In the genomic region with DNA sequence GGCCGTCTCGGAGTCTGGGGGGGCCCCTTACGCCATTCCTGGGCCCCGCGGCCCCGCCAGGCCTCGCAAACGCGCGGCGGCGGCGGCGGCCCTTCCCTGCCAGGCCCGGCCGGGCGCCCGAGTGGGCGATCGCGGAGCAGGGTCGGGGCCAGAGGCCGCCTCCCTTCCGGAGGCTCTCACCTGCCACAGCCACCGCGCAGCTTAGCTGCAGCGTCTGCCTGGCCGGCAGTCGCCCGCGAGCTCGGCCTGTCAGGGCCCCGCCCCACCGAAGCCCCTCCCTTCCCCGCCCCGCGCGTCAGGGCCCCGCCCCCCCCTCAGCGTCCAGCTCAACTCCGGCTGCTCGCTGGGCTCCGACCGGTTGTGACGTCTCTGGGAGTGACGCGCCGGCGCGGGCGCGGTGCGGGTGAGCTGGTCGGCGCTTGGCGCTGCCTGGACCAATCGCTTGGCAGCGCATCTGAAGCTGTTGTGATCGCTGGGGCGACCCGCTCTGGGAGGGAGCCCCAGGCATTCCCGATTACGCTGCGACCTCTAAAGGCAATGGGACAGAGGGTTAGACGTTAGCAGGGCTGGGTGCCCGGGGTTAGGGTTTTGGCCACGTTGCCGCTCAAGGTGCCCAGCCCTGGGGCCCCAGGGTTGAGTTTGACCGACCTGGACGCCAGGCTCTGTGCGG, we compare ENCODE assay signal across 8 cellular contexts. TPM values are rescaled to one million over a fixed set of nuclear protein-coding genes. Genes with fewer than 3 reads are reported as not detected.
DNase-seq lines count a peak whose midpoint lies in the region; ATAC-seq and TF ChIP-seq lines count a peak whose summit lies in the region.

A gene with protein sequence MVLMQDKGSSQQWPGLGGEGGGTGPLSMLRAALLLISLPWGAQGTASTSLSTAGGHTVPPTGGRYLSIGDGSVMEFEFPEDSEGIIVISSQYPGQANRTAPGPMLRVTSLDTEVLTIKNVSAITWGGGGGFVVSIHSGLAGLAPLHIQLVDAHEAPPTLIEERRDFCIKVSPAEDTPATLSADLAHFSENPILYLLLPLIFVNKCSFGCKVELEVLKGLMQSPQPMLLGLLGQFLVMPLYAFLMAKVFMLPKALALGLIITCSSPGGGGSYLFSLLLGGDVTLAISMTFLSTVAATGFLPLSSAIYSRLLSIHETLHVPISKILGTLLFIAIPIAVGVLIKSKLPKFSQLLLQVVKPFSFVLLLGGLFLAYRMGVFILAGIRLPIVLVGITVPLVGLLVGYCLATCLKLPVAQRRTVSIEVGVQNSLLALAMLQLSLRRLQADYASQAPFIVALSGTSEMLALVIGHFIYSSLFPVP (minus strand): TSS at position 216 of the 670 bp plus-strand sequence. CDS start 1,689 bp downstream, outside the sequence.

- H3K36me3 ChIP-seq in H7 (replicated peaks; ENCODE audit: control insufficient read depth, insufficient read depth, low read length) = no peaks in the 10 kb centered on the region
- H3K36me3 ChIP-seq in Loucy (ENCODE audit: insufficient read depth, low read length) = no peaks in the 10 kb centered on the region
- H3K36me3 ChIP-seq in RWPE2 (ENCODE audit: low read depth) = peaks cover 12% of the 10 kb centered on the region
- no peaks in the 10 kb centered on the region for H3K36me3 ChIP-seq in naive thymus-derived CD4-positive, alpha-beta T cell (ENCODE audit: control insufficient read depth in 2 of 3, insufficient read depth in 3 of 3, low read length in 3 of 3)

- POLR2A ChIA-PET in naive thymus-derived CD4-positive, alpha-beta T cell (lab: Charles Lee) = interaction anchor here (0.7 to 7.0 kb wide), 19 partner anchors 11 to 1549 kb away, joined by 3 to 69 read pairs (median 7); a partner anchor contains a TSS

- H3K9me3 ChIP-seq in Loucy (ENCODE audit: insufficient read depth, low read depth, low read length) = no peaks in the 10 kb centered on the region
- no peaks in the 10 kb centered on the region for H3K9me3 ChIP-seq in RWPE2 (ENCODE audit: severe bottlenecking)
- H3K9me3 ChIP-seq in naive thymus-derived CD4-positive, alpha-beta T cell (ENCODE audit: control insufficient read depth in 2 of 3, low read length in 3 of 3) = no peaks in the 10 kb centered on the region

- CTCF ChIA-PET in naive thymus-derived CD4-positive, alpha-beta T cell (lab: Charles Lee) = interaction anchor here (0.6 to 2.2 kb wide), 5 partner anchors 28 to 160 kb away, joined by 3 to 6 read pairs (median 4); a partner anchor contains a TSS

- H3K27ac Mint-ChIP-seq in activated T-helper 2 cell treated with anti-CD3 and anti-CD28 coated beads, Interferon-gamma antibody, Interleukin-2, Interleukin-4, amounts not matched to agents 10 μg/mL and 5 μg/mL and 100 μg/mL, durations not matched to agents 14 hours and 24 hours and 36 hours = peak within 1 kb of the TSS; percentile 89
- peak within 1 kb of the TSS; percentile 81 to 96 (median 91) for H3K27ac Mint-ChIP-seq in naive thymus-derived CD4-positive, alpha-beta T cell
- H3K27ac Mint-ChIP-seq in stimulated activated memory B cell treated with anti-CD40 and anti-IgM and Interleukin-4, amounts not matched to agents 10 μg/mL and 1 μg/mL and 100 μg/mL, for 72 hours = peak within 1 kb of the TSS; percentile 95

- no peaks in the 10 kb centered on the region for H3K27me3 Mint-ChIP-seq in activated T-helper 2 cell treated with anti-CD3 and anti-CD28 coated beads, Interferon-gamma antibody, Interleukin-2, Interleukin-4, amounts not matched to agents 10 μg/mL and 5 μg/mL and 100 μg/mL, durations not matched to agents 14 hours and 24 hours and 36 hours (ENCODE audit: low read depth)
- H3K27me3 Mint-ChIP-seq in naive thymus-derived CD4-positive, alpha-beta T cell = no peaks in the 10 kb centered on the region
- no peaks in the 10 kb centered on the region for H3K27me3 Mint-ChIP-seq in stimulated activated memory B cell treated with anti-CD40 and anti-IgM and Interleukin-4, amounts not matched to agents 10 μg/mL and 1 μg/mL and 100 μg/mL, for 72 hours

- H3K4me2 ChIP-seq in Loucy (ENCODE audit: low read depth, low read length, poor library complexity, severe bottlenecking) = peak within 1 kb of the TSS; percentile 77

- DNase-seq in ELF-1 (ENCODE audit: low read depth, low spot score) (peak; percentile 99), H7 (peak; percentile 98), RWPE2 (ENCODE audit: low spot score) (peak; percentile 87), fibroblast of mammary gland (ENCODE audit: low read depth) (peak; percentile 91)
- DNase-seq in activated T-helper 2 cell treated with anti-CD3 and anti-CD28 coated beads, Interferon-gamma antibody, Interleukin-2, Interleukin-4, amounts not matched to agents 10 μg/mL and 5 μg/mL and 100 μg/mL, durations not matched to agents 14 hours and 24 hours and 36 hours (ENCODE audit: low spot score) = peak; percentile 86
- DNase-seq in naive thymus-derived CD4-positive, alpha-beta T cell = peak; percentile 70 to 87 (median 77)

- intact Hi-C loops in activated T-helper 2 cell treated with anti-CD3 and anti-CD28 coated beads, Interferon-gamma antibody, Interleukin-2, Interleukin-4, amounts not matched to agents 10 μg/mL and 5 μg/mL and 100 μg/mL, durations not matched to agents 14 hours and 24 hours and 36 hours (cut with micrococcal nuclease) = loop anchor here (1.0 kb wide), 1 partner anchor 25 kb away; no protein-coding TSS in a partner anchor
- intact Hi-C loops in naive thymus-derived CD4-positive, alpha-beta T cell (cut with micrococcal nuclease) = loop anchor here (1.0 to 10.0 kb wide), 8 partner anchors 11 to 566 kb away; a partner anchor contains a TSS

- H3K4me3 ChIP-seq in H7 (ENCODE audit: insufficient read depth, low read depth, low read length) (peak within 1 kb of the TSS; percentile 50), Loucy (ENCODE audit: low read length, poor library complexity, severe bottlenecking) (peak within 1 kb of the TSS; percentile 87), RWPE2 (ENCODE audit: severe bottlenecking) (peak within 1 kb of the TSS; percentile 60), fibroblast of mammary gland (ENCODE audit: control insufficient read depth, low read depth, low read length) (peak within 1 kb of the TSS; percentile 63)
- peak within 1 kb of the TSS; percentile 74 for H3K4me3 ChIP-seq in naive thymus-derived CD4-positive, alpha-beta T cell (ENCODE audit: low read length)

- H3F3A ChIP-seq in Loucy (ENCODE audit: low read depth) = no peaks in the 10 kb centered on the region

- H3K9me2 ChIP-seq in Loucy (replicated peaks; ENCODE audit: low read depth, low read length) = no peaks in the 10 kb centered on the region

- H3K36me3 Mint-ChIP-seq in activated T-helper 2 cell treated with anti-CD3 and anti-CD28 coated beads, Interferon-gamma antibody, Interleukin-2, Interleukin-4, amounts not matched to agents 10 μg/mL and 5 μg/mL and 100 μg/mL, durations not matched to agents 14 hours and 24 hours and 36 hours (ENCODE audit: low read depth) = peaks cover 14% of the 10 kb centered on the region
- H3K36me3 Mint-ChIP-seq in naive thymus-derived CD4-positive, alpha-beta T cell = peaks cover 0 to 2% (median 0%) of the 10 kb centered on the region in 5 donors
- peaks cover 14% of the 10 kb centered on the region for H3K36me3 Mint-ChIP-seq in stimulated activated memory B cell treated with anti-CD40 and anti-IgM and Interleukin-4, amounts not matched to agents 10 μg/mL and 1 μg/mL and 100 μg/mL, for 72 hours

- 0 out of 2 replicates have a peak within 1 kb of the TSS, but pooled peaks have one; percentile 84 for H2AFZ ChIP-seq in Loucy (ENCODE audit: low read length)

- no peaks in the 10 kb centered on the region for H4K20me1 ChIP-seq in Loucy (ENCODE audit: insufficient read depth, low read length, poor library complexity, severe bottlenecking)

- TF ChIP-seq CTCF in Loucy (conservative IDR thresholded peaks at IDR 0.05; ENCODE audit: low read length) (no peak), RWPE2 (IDR thresholded peaks at IDR 0.05; ENCODE audit: poor library complexity, severe bottlenecking) (peak; percentile 17), fibroblast of mammary gland (conservative IDR thresholded peaks at IDR 0.05; ENCODE audit: control insufficient read depth, insufficient read depth, low read depth, low read length) (no peak)

- peak within 1 kb of the TSS; percentile 89 for H3K4me3 Mint-ChIP-seq in activated T-helper 2 cell treated with anti-CD3 and anti-CD28 coated beads, Interferon-gamma antibody, Interleukin-2, Interleukin-4, amounts not matched to agents 10 μg/mL and 5 μg/mL and 100 μg/mL, durations not matched to agents 14 hours and 24 hours and 36 hours (ENCODE audit: low read depth)
- peak within 1 kb of the TSS; percentile 78 to 92 (median 88) for H3K4me3 Mint-ChIP-seq in naive thymus-derived CD4-positive, alpha-beta T cell
- H3K4me3 Mint-ChIP-seq in stimulated activated memory B cell treated with anti-CD40 and anti-IgM and Interleukin-4, amounts not matched to agents 10 μg/mL and 1 μg/mL and 100 μg/mL, for 72 hours = peak within 1 kb of the TSS; percentile 94

- no peaks in the 10 kb centered on the region for H3K9me3 Mint-ChIP-seq in activated T-helper 2 cell treated with anti-CD3 and anti-CD28 coated beads, Interferon-gamma antibody, Interleukin-2, Interleukin-4, amounts not matched to agents 10 μg/mL and 5 μg/mL and 100 μg/mL, durations not matched to agents 14 hours and 24 hours and 36 hours
- no peaks in the 10 kb centered on the region for H3K9me3 Mint-ChIP-seq in naive thymus-derived CD4-positive, alpha-beta T cell
- no peaks in the 10 kb centered on the region for H3K9me3 Mint-ChIP-seq in stimulated activated memory B cell treated with anti-CD40 and anti-IgM and Interleukin-4, amounts not matched to agents 10 μg/mL and 1 μg/mL and 100 μg/mL, for 72 hours

- peak; percentile 85 for ATAC-seq in RWPE2 (ENCODE audit: low read depth)
- peak; percentile 93 for ATAC-seq in naive thymus-derived CD4-positive, alpha-beta T cell
- ATAC-seq in stimulated activated memory B cell treated with anti-CD40 and anti-IgM and Interleukin-4, amounts not matched to agents 10 μg/mL and 1 μg/mL and 100 μg/mL, for 72 hours = peak; percentile 93

- H3K9ac ChIP-seq in Loucy (ENCODE audit: low read depth, low read length, poor library complexity, severe bottlenecking) = peak within 1 kb of the TSS; percentile 77

- peaks cover 21% of the 10 kb centered on the region for H3K79me2 ChIP-seq in Loucy (ENCODE audit: insufficient read depth, low read length)

- H3K4me1 ChIP-seq in Loucy (ENCODE audit: insufficient read depth, low read length, poor library complexity, severe bottlenecking) = no peaks in the 10 kb centered on the region
- H3K4me1 ChIP-seq in RWPE2 (ENCODE audit: insufficient read depth, poor library complexity, severe bottlenecking) = no peaks in the 10 kb centered on the region
- peaks cover 0 to under 1% of the 10 kb centered on the region in 2 donors for H3K4me1 ChIP-seq in naive thymus-derived CD4-positive, alpha-beta T cell (ENCODE audit: control insufficient read depth in 2 of 2, insufficient read depth in 2 of 2, low read length in 2 of 2)

- H3K27ac ChIP-seq in RWPE2 (ENCODE audit: poor library complexity, severe bottlenecking) = peak within 1 kb of the TSS; percentile 64
- H3K27ac ChIP-seq in naive thymus-derived CD4-positive, alpha-beta T cell (ENCODE audit: low read depth, low read length) = peak within 1 kb of the TSS; percentile 90

- H3K27me3 ChIP-seq in H7 (ENCODE audit: control insufficient read depth, insufficient read depth, low read length) (no peaks in the 10 kb centered on the region), Loucy (ENCODE audit: insufficient read depth, low read length, poor library complexity, severe bottlenecking) (no peaks in the 10 kb centered on the region), RWPE2 (ENCODE audit: insufficient read depth, poor library complexity, severe bottlenecking) (no peaks in the 10 kb centered on the region)
- no peaks in the 10 kb centered on the region for H3K27me3 ChIP-seq in naive thymus-derived CD4-positive, alpha-beta T cell (ENCODE audit: control insufficient read depth in 2 of 2, insufficient read depth in 2 of 2, low read length in 2 of 2)

- peaks cover 8% of the 10 kb centered on the region for H3K4me1 Mint-ChIP-seq in activated T-helper 2 cell treated with anti-CD3 and anti-CD28 coated beads, Interferon-gamma antibody, Interleukin-2, Interleukin-4, amounts not matched to agents 10 μg/mL and 5 μg/mL and 100 μg/mL, durations not matched to agents 14 hours and 24 hours and 36 hours (ENCODE audit: low read depth)
- peaks cover 0 to 23% (median 17%) of the 10 kb centered on the region in 7 donors for H3K4me1 Mint-ChIP-seq in naive thymus-derived CD4-positive, alpha-beta T cell
- H3K4me1 Mint-ChIP-seq in stimulated activated memory B cell treated with anti-CD40 and anti-IgM and Interleukin-4, amounts not matched to agents 10 μg/mL and 1 μg/mL and 100 μg/mL, for 72 hours = peaks cover 35% of the 10 kb centered on the region

RNA-seq across cellular contexts. Expression of the gene that starts here (rescaled TPM):
- 17.0 and 18.4 TPM in 2 replicates for total RNA-seq in H7 (2014; rRNA removed; shearing (Covaris generic))
- 17.5 and 18.3 TPM in 2 replicates for total RNA-seq in activated T-helper 2 cell treated with anti-CD3 and anti-CD28 coated beads, Interferon-gamma antibody, Interleukin-2, Interleukin-4, amounts not matched to agents 10 μg/mL and 5 μg/mL and 100 μg/mL, durations not matched to agents 14 hours and 24 hours and 36 hours
- total RNA-seq in naive thymus-derived CD4-positive, alpha-beta T cell = 10 to 100 TPM; 11.7 to 22.7 (median 19.0) TPM
- polyA plus RNA-seq in naive thymus-derived CD4-positive, alpha-beta T cell = 10 to 100 TPM; 35.0 to 58.7 TPM

Comparison
In these comparisons a context has a peak if more than half of its experiments do, and no peak if none do; other contexts are left out.
1. Peak in every context shown above with its lines: DNase-seq, ATAC-seq, H3K4me3 ChIP-seq and H3K27ac ChIP-seq.